In the genomic region with DNA sequence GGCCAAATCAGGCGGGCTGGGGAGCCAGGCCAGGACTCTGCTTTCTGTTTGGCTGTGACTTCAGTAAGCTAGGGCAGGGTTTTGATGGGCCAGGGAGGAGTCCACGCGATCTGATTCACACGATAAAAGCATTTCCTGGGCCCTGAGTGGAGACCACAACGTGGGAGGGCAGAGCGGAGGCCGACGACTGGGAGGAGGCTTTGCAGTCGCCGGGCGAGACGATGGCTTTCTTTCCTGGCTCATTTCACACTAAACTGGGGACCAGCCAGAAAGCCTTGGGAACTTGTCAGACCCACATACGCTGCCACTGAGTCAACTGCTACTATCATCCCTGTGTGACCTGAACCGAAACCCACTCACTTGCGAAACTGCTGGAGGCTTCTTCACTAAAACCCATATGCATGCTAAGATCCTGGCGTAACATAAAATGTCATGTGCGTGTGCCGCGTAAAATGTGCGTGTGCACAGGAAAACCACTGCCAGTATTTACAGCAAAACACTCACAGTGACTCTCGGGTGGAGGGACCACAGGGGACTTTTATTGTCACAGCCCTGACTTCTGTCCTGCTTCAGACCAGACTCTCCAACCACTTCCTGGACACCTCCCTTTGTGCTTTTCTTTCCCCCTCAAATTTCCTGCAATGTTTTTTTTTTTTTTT, we compare ENCODE assay signal across 8 cellular contexts. TPM values are rescaled to one million over a fixed set of nuclear protein-coding genes. Genes with fewer than 3 reads are reported as not detected.
DNase-seq lines count a peak whose midpoint lies in the region; ATAC-seq lines count a peak whose summit lies in the region.

No MANE protein-coding gene starts in this region.

- H3K4me1 Mint-ChIP-seq in CD4-positive, alpha-beta memory T cell: peaks cover 31 to 85% (median 51%) of the 10 kb centered on the region in 4 donors
- peaks cover 37% of the 10 kb centered on the region for H3K4me1 Mint-ChIP-seq in central memory CD8-positive, alpha-beta T cell
- peaks cover 25 to 67% (median 37%) of the 10 kb centered on the region in 7 donors for H3K4me1 Mint-ChIP-seq in naive thymus-derived CD4-positive, alpha-beta T cell

- H3K4me3 Mint-ChIP-seq in CD4-positive, alpha-beta memory T cell: peak overlapping the region; percentile 69 to 86 (median 80)
- peak overlapping the region; percentile 56 for H3K4me3 Mint-ChIP-seq in central memory CD8-positive, alpha-beta T cell
- H3K4me3 Mint-ChIP-seq in naive thymus-derived CD4-positive, alpha-beta T cell: peak overlapping the region; percentile 75 to 89 (median 82)

- no peaks in the 10 kb centered on the region for H3K27me3 ChIP-seq in CD4-positive, alpha-beta memory T cell (ENCODE audit: insufficient read depth, low read length)
- H3K27me3 ChIP-seq in naive thymus-derived CD4-positive, alpha-beta T cell (ENCODE audit: control insufficient read depth in 2 of 2, insufficient read depth in 2 of 2, low read length in 2 of 2): no peaks in the 10 kb centered on the region

- POLR2A ChIA-PET in CD4-positive, alpha-beta memory T cell (lab: Charles Lee; ENCODE audit: partially characterized antibody): interaction anchor here (0.7 to 6.9 kb wide), 21 partner anchors 9 to 613 kb away, joined by 3 to 68 read pairs (median 5); partner anchors contain the start of genes JMJD6, METTL23, RHBDF2 and ST6GALNAC1
- POLR2A ChIA-PET in naive thymus-derived CD4-positive, alpha-beta T cell (lab: Charles Lee): interaction anchor here (0.5 to 2.9 kb wide), 17 partner anchors 10 to 443 kb away, joined by 3 to 18 read pairs (median 4); partner anchors contain the start of genes PRCD, RHBDF2, SRP68 and UBE2O

- H3K9me3 Mint-ChIP-seq in CD4-positive, alpha-beta memory T cell: no peaks in the 10 kb centered on the region
- H3K9me3 Mint-ChIP-seq in central memory CD8-positive, alpha-beta T cell: no peaks in the 10 kb centered on the region
- H3K9me3 Mint-ChIP-seq in naive thymus-derived CD4-positive, alpha-beta T cell: peaks cover 0 to 5% (median 0%) of the 10 kb centered on the region in 11 donors

- H3K27ac ChIP-seq in CD4-positive, alpha-beta memory T cell (ENCODE audit: low read depth, low read length): peak overlapping the region; percentile 76
- H3K27ac ChIP-seq in naive thymus-derived CD4-positive, alpha-beta T cell (ENCODE audit: low read depth, low read length): peak overlapping the region; percentile 96

- H3K4me1 ChIP-seq in CD4-positive, alpha-beta memory T cell (ENCODE audit: insufficient read depth, low read length): peaks cover 82% of the 10 kb centered on the region
- H3K4me1 ChIP-seq in naive thymus-derived CD4-positive, alpha-beta T cell (ENCODE audit: control insufficient read depth in 2 of 2, insufficient read depth in 2 of 2, low read length in 2 of 2): peaks cover 36 to 58% of the 10 kb centered on the region in 2 donors

- no peaks in the 10 kb centered on the region for H3K27me3 Mint-ChIP-seq in CD4-positive, alpha-beta memory T cell
- H3K27me3 Mint-ChIP-seq in central memory CD8-positive, alpha-beta T cell: no peaks in the 10 kb centered on the region
- H3K27me3 Mint-ChIP-seq in naive thymus-derived CD4-positive, alpha-beta T cell: peaks cover 0 to 5% (median 0%) of the 10 kb centered on the region in 5 donors

- intact Hi-C loops in CD4-positive, alpha-beta memory T cell (cut with micrococcal nuclease): loop anchor here (1.0 to 5.0 kb wide), 5 partner anchors 9 to 212 kb away; partner anchors contain the start of genes JMJD6, METTL23, RHBDF2 and UBE2O
- intact Hi-C loops in naive thymus-derived CD4-positive, alpha-beta T cell (cut with micrococcal nuclease): loop anchor here (1.0 to 5.0 kb wide), 10 partner anchors 9 to 731 kb away; partner anchors contain the start of genes JMJD6 (in 1 of the 2), METTL23 (in 1 of the 2), MFSD11 (in 1 of the 2) and SRSF2 (in 1 of the 2)

- CTCF ChIA-PET in CD4-positive, alpha-beta memory T cell (lab: Charles Lee; ENCODE audit: partially characterized antibody): interaction anchor here (0.7 to 3.5 kb wide), 12 partner anchors 8 to 394 kb away, joined by 3 to 14 read pairs (median 4); partner anchors contain the start of genes AANAT and ST6GALNAC2
- CTCF ChIA-PET in naive thymus-derived CD4-positive, alpha-beta T cell (lab: Charles Lee): interaction anchor here (1.2 to 2.5 kb wide), 3 partner anchors 8 to 109 kb away, joined by 5 to 10 read pairs (median 6); no protein-coding TSS in a partner anchor

- no peaks in the 10 kb centered on the region for H3K36me3 Mint-ChIP-seq in CD4-positive, alpha-beta memory T cell
- H3K36me3 Mint-ChIP-seq in central memory CD8-positive, alpha-beta T cell (ENCODE audit: insufficient read depth): peaks cover 12% of the 10 kb centered on the region
- H3K36me3 Mint-ChIP-seq in naive thymus-derived CD4-positive, alpha-beta T cell: peaks cover 0 to 7% (median 0%) of the 10 kb centered on the region in 5 donors

- peak; percentile 56 for ATAC-seq in HG02981 (IDR thresholded peaks at IDR 0.05; ENCODE audit: unreplicated experiment)
- peak; percentile 82 for ATAC-seq in central memory CD8-positive, alpha-beta T cell (replicated peaks; ENCODE audit: extremely low read depth, poor library complexity, severe bottlenecking)
- peak; percentile 90 for ATAC-seq in naive thymus-derived CD4-positive, alpha-beta T cell
- ATAC-seq in stimulated activated naive CD8-positive, alpha-beta T cell treated with anti-CD3 and anti-CD28 coated beads, Interleukin-15, Interleukin-2, amounts not matched to agents 100 U/mL and 50 U/mL, for 24 hours: peak; percentile 93

- DNase-seq in CD4-positive, alpha-beta memory T cell: peak; percentile 91 to 95 (median 94)
- peak; percentile 65 for DNase-seq in activated CD4-positive, alpha-beta T cell treated with anti-CD3 and anti-CD28 coated beads for 1 hour
- peak; percentile 74 to 92 for DNase-seq in central memory CD8-positive, alpha-beta T cell (ENCODE audit: low spot score in 2 of 2)
- peak; percentile 62 to 94 (median 90) for DNase-seq in naive thymus-derived CD4-positive, alpha-beta T cell
- peak; percentile 79 for DNase-seq in stimulated activated naive CD8-positive, alpha-beta T cell treated with anti-CD3 and anti-CD28 coated beads, Interleukin-15, Interleukin-2, amounts not matched to agents 100 U/mL and 50 U/mL, for 24 hours
- DNase-seq in mesenteric fat pad (ENCODE audit: low spot score): no peak
- DNase-seq in SK-N-DZ (ENCODE audit: low spot score): no peak

- H3K36me3 ChIP-seq in CD4-positive, alpha-beta memory T cell (ENCODE audit: insufficient read depth, low read length): no peaks in the 10 kb centered on the region
- H3K36me3 ChIP-seq in naive thymus-derived CD4-positive, alpha-beta T cell (ENCODE audit: control insufficient read depth in 2 of 3, insufficient read depth in 3 of 3, low read length in 3 of 3): no peaks in the 10 kb centered on the region

- peak overlapping the region; percentile 94 to 100 (median 99) for H3K27ac Mint-ChIP-seq in CD4-positive, alpha-beta memory T cell
- peak overlapping the region; percentile 95 for H3K27ac Mint-ChIP-seq in central memory CD8-positive, alpha-beta T cell (ENCODE audit: low read depth)
- H3K27ac Mint-ChIP-seq in naive thymus-derived CD4-positive, alpha-beta T cell: peak overlapping the region; percentile 95 to 100 (median 99)

- H3K9me3 ChIP-seq in CD4-positive, alpha-beta memory T cell (ENCODE audit: control insufficient read depth in 1 of 2, low read length in 2 of 2): no peaks in the 10 kb centered on the region
- no peaks in the 10 kb centered on the region for H3K9me3 ChIP-seq in naive thymus-derived CD4-positive, alpha-beta T cell (ENCODE audit: control insufficient read depth in 2 of 3, low read length in 3 of 3)

- peak overlapping the region; percentile 20 to 25 for H3K4me3 ChIP-seq in CD4-positive, alpha-beta memory T cell (ENCODE audit: low read length in 2 of 2)
- H3K4me3 ChIP-seq in naive thymus-derived CD4-positive, alpha-beta T cell (ENCODE audit: low read length): peak overlapping the region; percentile 12

RNA-seq across cellular contexts. Expression of gene RHBDF2, which starts 14.2 kb away (rescaled TPM):
- 10 to 100 TPM; 50.0 to 62.2 TPM for total RNA-seq in CD4-positive, alpha-beta memory T cell
- 10 to 100 TPM in 1 of 2 donors, 1 to 10 TPM in 1; 5.4 to 15.2 TPM for polyA plus RNA-seq in CD4-positive, alpha-beta memory T cell
- total RNA-seq in naive thymus-derived CD4-positive, alpha-beta T cell: 100 to 1,000 TPM in 1 of 5 experiments, 10 to 100 TPM in 4; 31.1 to 119 (median 35.4) TPM
- 1 to 10 TPM; 2.9 to 7.5 TPM for polyA plus RNA-seq in naive thymus-derived CD4-positive, alpha-beta T cell
- 52.7 TPM for total RNA-seq in mesenteric fat pad
- polyA plus RNA-seq in SK-N-DZ (2014; cell fraction: cytosol; rRNA removed): 0.08 and 1.0 TPM in 2 replicates
- polyA plus RNA-seq in SK-N-DZ (2014; cell fraction: nucleus; rRNA removed): 0.56 and 0.89 TPM in 2 replicates

RNA-seq across cellular contexts. Expression of gene CYGB, which starts 22.1 kb away (rescaled TPM):
- total RNA-seq in CD4-positive, alpha-beta memory T cell: not detected
- not detected for polyA plus RNA-seq in CD4-positive, alpha-beta memory T cell
- not detected for total RNA-seq in naive thymus-derived CD4-positive, alpha-beta T cell
- under 1 TPM; 0.33 to 0.35 TPM for polyA plus RNA-seq in naive thymus-derived CD4-positive, alpha-beta T cell
- total RNA-seq in mesenteric fat pad: 55.6 TPM
- polyA plus RNA-seq in SK-N-DZ (2014; cell fraction: cytosol; rRNA removed): 0.93 and 4.2 TPM in 2 replicates
- 1.4 and 2.7 TPM in 2 replicates for polyA plus RNA-seq in SK-N-DZ (2014; cell fraction: nucleus; rRNA removed)

RNA-seq across cellular contexts. Expression of gene PRCD, which starts 24.4 kb away (rescaled TPM):
- total RNA-seq in CD4-positive, alpha-beta memory T cell: not detected
- polyA plus RNA-seq in CD4-positive, alpha-beta memory T cell: not detected
- not detected for total RNA-seq in naive thymus-derived CD4-positive, alpha-beta T cell
- 1 to 10 TPM in 1 of 2 donors, not detected in 1; 1.3 TPM for polyA plus RNA-seq in naive thymus-derived CD4-positive, alpha-beta T cell
- 5.4 TPM for total RNA-seq in mesenteric fat pad
- 20.7 and 26.4 TPM in 2 replicates for polyA plus RNA-seq in SK-N-DZ (2014; cell fraction: cytosol; rRNA removed)
- polyA plus RNA-seq in SK-N-DZ (2014; cell fraction: nucleus; rRNA removed): 20.8 and 32.3 TPM in 2 replicates

RNA-seq across cellular contexts. Expression of gene AANAT, which starts 48.0 kb away (rescaled TPM):
- total RNA-seq in CD4-positive, alpha-beta memory T cell: not detected
- not detected for polyA plus RNA-seq in CD4-positive, alpha-beta memory T cell
- total RNA-seq in naive thymus-derived CD4-positive, alpha-beta T cell: not detected
- not detected for polyA plus RNA-seq in naive thymus-derived CD4-positive, alpha-beta T cell
- total RNA-seq in mesenteric fat pad: not detected
- polyA plus RNA-seq in SK-N-DZ (2014; cell fraction: cytosol; rRNA removed): not detected in 2 replicates
- not detected in 2 replicates for polyA plus RNA-seq in SK-N-DZ (2014; cell fraction: nucleus; rRNA removed)

Comparison
In these comparisons a context has a peak if more than half of its experiments do, and no peak if none do; other contexts are left out.
1. DNase-seq: peak in CD4-positive, alpha-beta memory T cell (5 of 5), activated CD4-positive, alpha-beta T cell treated with anti-CD3 and anti-CD28 coated beads for 1 hour (single experiment), central memory CD8-positive, alpha-beta T cell (2 of 2), naive thymus-derived CD4-positive, alpha-beta T cell (9 of 9) and stimulated activated naive CD8-positive, alpha-beta T cell treated with anti-CD3 and anti-CD28 coated beads, Interleukin-15, Interleukin-2, amounts not matched to agents 100 U/mL and 50 U/mL, for 24 hours (single experiment); none in mesenteric fat pad (single experiment) and SK-N-DZ (single experiment).
2. RNA of gene CYGB, which starts 22.1 kb away (total RNA-seq): 55.6 TPM in mesenteric fat pad (single experiment); not detected in CD4-positive, alpha-beta memory T cell and not detected in naive thymus-derived CD4-positive, alpha-beta T cell; every median in the first group is over 10 times any median in the second.
3. Peak in every context shown above with its lines, with median percentiles within 50 percentile points of each other: H3K27ac Mint-ChIP-seq, H3K4me3 Mint-ChIP-seq and ATAC-seq.